In genomic region chr7:27167916-27168264, GRCh38 we compare ENCODE assay signal across 10 cellular contexts. TPM values are rescaled to one million over a fixed set of nuclear protein-coding genes. Genes with fewer than 3 reads are reported as not detected.
DNase-seq lines count a peak whose midpoint lies in the region; ATAC-seq lines count a peak whose summit lies in the region.
"Had no signal": no experiment of that assay in that cellular context is flagged by ENCODE, and none has a peak within 500 bp of the region (broad histone marks: within the 10 kb centered on the region; RNA-seq: fewer than 3 reads in every experiment).

No MANE protein-coding gene starts in this region.

- ATAC-seq in naive B cell (ENCODE audit: low read depth in 2 of 2) (no peak), GM21576 (IDR thresholded peaks at IDR 0.05; ENCODE audit: unreplicated experiment) (no peak), GM21367 (IDR thresholded peaks at IDR 0.05; ENCODE audit: unreplicated experiment) (no peak)

- in situ Hi-C loops in ACHN (cut with HindIII; ENCODE audit: low pct_ligation_motif_present, low pct_unique_long_range_greater_than_20kb, low sequenced_read_pairs), result loop anchor here (10.0 kb wide), 1 partner anchor 783 kb away; no protein-coding TSS in a partner anchor

- peaks cover 36 to 77% (median 59%) of the 10 kb centered on the region in 3 donors for H3K27me3 Mint-ChIP-seq in naive B cell

- peak; percentile 51 for DNase-seq in ACHN
- peak; percentile 35 for DNase-seq in GM03348 (ENCODE audit: low spot score)
- DNase-seq in adipocyte (ENCODE audit: low read depth), result no peak
- DNase-seq in naive B cell, result no peak
- no peak for DNase-seq in iPS-NIHi7 (ENCODE audit: extremely low spot score)
- no peak for DNase-seq in NCI-H774 (lab: John Stamatoyannopoulos, UW)
- DNase-seq: head of caudate nucleus had no signal

- peak overlapping the region in 3 of 8 donors; percentile 60 to 87 (median 76) for H3K4me3 Mint-ChIP-seq in naive B cell

- peak overlapping the region; percentile 93 for H3K9ac ChIP-seq in adipocyte (ENCODE audit: low read length)

- peaks cover 4 to 24% of the 10 kb centered on the region in 2 donors for H3K36me3 Mint-ChIP-seq in naive B cell

- H3K27ac Mint-ChIP-seq in naive B cell, result peak overlapping the region in 5 of 6 donors; percentile 27 to 97 (median 89)

- H3K36me3 ChIP-seq in adipocyte (ENCODE audit: control insufficient read depth, insufficient read depth, low read length, severe bottlenecking), result peaks cover 3% of the 10 kb centered on the region

- peaks cover 5 to 34% (median 7%) of the 10 kb centered on the region in 7 donors for H3K9me3 Mint-ChIP-seq in naive B cell
- H3K9me3 Mint-ChIP-seq: activated T-helper 1 cell treated with anti-CD3 and anti-CD28 coated beads, Interleukin-12 subunit alpha, Interleukin-12 subunit beta, Interleukin-2, Interleukin-4 antibody, amounts not matched to agents 30 ng/mL and 10 ng/mL and 1 ng/mL, durations not matched to agents 14 hours and 24 hours and 36 hours had no signal

- H3K27me3 ChIP-seq in adipocyte (replicated peaks; ENCODE audit: control insufficient read depth, insufficient read depth, low read length), result no peaks in the 10 kb centered on the region

- H3K4me1 Mint-ChIP-seq in naive B cell, result peaks cover 28 to 32% (median 30%) of the 10 kb centered on the region in 3 donors

- no peaks in the 10 kb centered on the region for H3K9me3 ChIP-seq in adipocyte (ENCODE audit: control insufficient read depth, low read length)

- peak overlapping the region; percentile 94 for H3K4me3 ChIP-seq in adipocyte (ENCODE audit: low read length)

- H3K4me1 ChIP-seq in adipocyte (ENCODE audit: control insufficient read depth, insufficient read depth, low read length), result peaks cover 41% of the 10 kb centered on the region

RNA-seq across cellular contexts. Expression of gene HOXA9, which starts 2.6 kb away (rescaled TPM):
- polyA plus RNA-seq in naive B cell (ENCODE audit: low read depth in 6 of 6), result not detected

RNA-seq across cellular contexts. Expression of gene HOXA10, which starts 6.2 kb away (rescaled TPM):
- not detected for polyA plus RNA-seq in naive B cell (ENCODE audit: low read depth in 6 of 6)

RNA-seq across cellular contexts. Expression of gene HOXA7, which starts 11.4 kb away (rescaled TPM):
- polyA plus RNA-seq in naive B cell (ENCODE audit: low read depth in 6 of 6), result not detected

RNA-seq across cellular contexts. Expression of gene HOXA3, which starts 15.5 kb away (rescaled TPM):
- polyA plus RNA-seq in naive B cell (ENCODE audit: low read depth in 6 of 6), result not detected

RNA-seq across cellular contexts. Expression of gene HOXA11, which starts 17.1 kb away (rescaled TPM):
- polyA plus RNA-seq in naive B cell (ENCODE audit: low read depth in 6 of 6), result not detected

Comparison
In these comparisons a context has a peak if more than half of its experiments do, and no peak if none do; other contexts are left out.
1. DNase-seq: peak in ACHN (single experiment) and GM03348 (single experiment); none in adipocyte (single experiment), naive B cell (single experiment), iPS-NIHi7 (single experiment) and NCI-H774 (single experiment).